Comparison of ENCODE assay signal across 18 cellular contexts in the genomic region with DNA sequence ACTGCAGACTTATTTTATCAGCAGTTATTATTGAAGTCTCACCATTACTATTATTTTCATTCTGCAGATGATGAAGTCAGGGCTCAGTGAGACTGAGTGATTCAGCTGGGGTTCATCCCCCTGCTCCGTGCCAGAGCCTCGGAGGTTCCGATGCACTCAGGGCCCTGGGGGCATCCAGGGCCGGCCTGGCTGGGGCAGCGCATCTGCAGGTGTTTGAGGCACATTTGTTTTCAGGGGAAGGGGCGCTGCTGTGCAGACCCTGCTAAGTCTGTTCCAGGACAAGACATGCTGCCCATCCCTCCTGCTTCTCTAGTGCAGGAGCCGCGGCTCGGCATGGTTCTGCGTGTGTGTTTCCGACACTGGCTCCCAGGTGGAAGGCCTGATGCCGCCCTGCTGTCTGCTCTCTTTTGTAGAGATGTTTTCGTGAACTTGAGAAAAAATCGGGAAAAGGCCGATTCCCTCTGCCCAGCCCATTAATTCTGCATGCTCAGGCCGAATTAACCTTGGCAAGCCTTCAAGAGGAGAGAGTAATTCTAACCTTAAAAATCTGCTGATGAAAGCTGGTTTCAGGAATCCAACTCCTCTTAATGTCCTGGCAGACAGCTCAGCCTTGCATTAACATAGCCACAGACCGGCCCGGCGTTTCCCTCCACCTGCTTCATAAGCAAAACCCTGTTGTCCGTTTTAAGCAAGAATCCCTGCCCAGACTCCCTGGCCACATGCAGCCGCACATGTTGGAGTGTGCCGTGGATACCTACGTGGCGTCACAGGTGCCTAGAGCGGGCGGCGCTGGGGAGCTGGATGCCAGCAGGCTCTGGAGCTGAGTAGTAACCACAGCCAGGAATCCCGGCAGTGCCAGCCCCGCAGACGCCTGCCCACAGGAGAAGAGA.
DNase-seq lines count a peak whose midpoint lies in the region; ATAC-seq and TF ChIP-seq lines count a peak whose summit lies in the region.
"Had no signal": no experiment of that assay in that cellular context is flagged by ENCODE, and none has a peak within 500 bp of the region (broad histone marks: within the 10 kb centered on the region; RNA-seq: fewer than 3 reads in every experiment).

No MANE protein-coding gene starts in this region.

- TF ChIP-seq POLR2A in ovary (IDR thresholded peaks at IDR 0.05) (no peak), tibial nerve (IDR thresholded peaks at IDR 0.05) (no peak)

- no peak for ATAC-seq in GM21825 (IDR thresholded peaks at IDR 0.05; ENCODE audit: unreplicated experiment)

- no peaks in the 10 kb centered on the region for H3K9me3 Mint-ChIP-seq in activated naive CD4-positive, alpha-beta T cell treated with anti-CD3 and anti-CD28 coated beads, Interleukin-2, amount 10 ng/mL, durations not matched to agents 7 days and 5 days
- H3K9me3 Mint-ChIP-seq: activated T-cell treated with anti-CD3 and anti-CD28 coated beads, Interleukin-2, amount 50 U/mL, for 24 hours; endodermal cell; stimulated activated naive CD8-positive, alpha-beta T cell treated with anti-CD3 and anti-CD28 coated beads, Interleukin-15, Interleukin-2, amounts not matched to agents 100 ng/mL and 50 ng/mL, for 24 hours had no signal

- DNase-seq in NCI-H446 treated with DMSO at 0.1 percent for 48 hours (lab: John Stamatoyannopoulos, UW) (peak; percentile 68), fibroblast of gingiva (ENCODE audit: low read depth) (peak; percentile 57), ovary (peak in 4 of 5 donors; percentile 49 to 66 (median 53)), tibial nerve (ENCODE audit: low spot score in 2 of 2) (no peak)
- DNase-seq in activated naive CD4-positive, alpha-beta T cell treated with anti-CD3 and anti-CD28 coated beads, Interleukin-2, amount 10 ng/mL, durations not matched to agents 7 days and 5 days, result no peak
- DNase-seq in activated CD4-positive, alpha-beta T cell treated with anti-CD3 and anti-CD28 coated beads for 4 hours, result no peak
- DNase-seq: activated CD4-positive, CD25-positive, alpha-beta regulatory T cell; activated T-cell treated with anti-CD3 and anti-CD28 coated beads, Interleukin-2, amount 50 U/mL, for 24 hours; GF-D8; MV-4-11; NCI-H2171 treated with DMSO at 0.1 percent for 48 hours; SW 1271 had no signal

- H3K4me1 Mint-ChIP-seq in activated naive CD4-positive, alpha-beta T cell treated with anti-CD3 and anti-CD28 coated beads, Interleukin-2, amount 10 ng/mL, durations not matched to agents 7 days and 5 days, result no peaks in the 10 kb centered on the region

- H3K27ac Mint-ChIP-seq in activated naive CD4-positive, alpha-beta T cell treated with anti-CD3 and anti-CD28 coated beads, Interleukin-2, amount 10 ng/mL, durations not matched to agents 7 days and 5 days, result no peak overlapping the region
- H3K27ac Mint-ChIP-seq: activated T-cell treated with anti-CD3 and anti-CD28 coated beads, Interleukin-2, amount 50 U/mL, for 24 hours; endodermal cell; progenitor cell of endocrine pancreas; stimulated activated naive CD8-positive, alpha-beta T cell treated with anti-CD3 and anti-CD28 coated beads, Interleukin-15, Interleukin-2, amounts not matched to agents 100 ng/mL and 50 ng/mL, for 24 hours had no signal

- peaks cover 28% of the 10 kb centered on the region for H3K4me1 ChIP-seq in BLaER1
- H3K4me1 ChIP-seq in ovary (ENCODE audit: insufficient read depth), result peaks cover 10% of the 10 kb centered on the region
- peaks cover 0 to 33% (median 4%) of the 10 kb centered on the region in 4 donors for H3K4me1 ChIP-seq in tibial nerve
- H3K4me1 ChIP-seq: HAP-1 had no signal

- no peaks in the 10 kb centered on the region for H3K36me3 Mint-ChIP-seq in activated naive CD4-positive, alpha-beta T cell treated with anti-CD3 and anti-CD28 coated beads, Interleukin-2, amount 10 ng/mL, durations not matched to agents 7 days and 5 days

- no peaks in the 10 kb centered on the region for H3K27me3 ChIP-seq in BLaER1
- H3K27me3 ChIP-seq in ovary, result no peaks in the 10 kb centered on the region
- no peaks in the 10 kb centered on the region for H3K27me3 ChIP-seq in tibial nerve

- no peak for TF ChIP-seq EP300 in ovary (IDR thresholded peaks at IDR 0.05)
- TF ChIP-seq EP300 in tibial nerve (IDR thresholded peaks at IDR 0.05), result no peak

- no peaks in the 10 kb centered on the region for H3K36me3 ChIP-seq in BLaER1
- H3K36me3 ChIP-seq in ovary, result no peaks in the 10 kb centered on the region
- H3K36me3 ChIP-seq in tibial nerve, result no peaks in the 10 kb centered on the region
- H3K36me3 ChIP-seq: HAP-1 had no signal

- CTCF ChIA-PET in activated naive CD4-positive, alpha-beta T cell treated with anti-CD3 and anti-CD28 coated beads, Interleukin-2, amount 10 ng/mL, durations not matched to agents 7 days and 5 days (lab: Charles Lee), result interaction anchor here (0.7 kb wide), 1 partner anchor 235 kb away, joined by 3 read pairs; no protein-coding TSS in a partner anchor

- no peaks in the 10 kb centered on the region for H4K20me1 ChIP-seq in BLaER1

- H3K4me2 ChIP-seq in BLaER1, result peak overlapping the region; percentile 61

- H3K27ac ChIP-seq in BLaER1 (no peak overlapping the region), ovary (no peak overlapping the region), tibial nerve (peak overlapping the region in 1 of 4 donors; percentile 43)

- TF ChIP-seq CTCF in ovary (IDR thresholded peaks at IDR 0.05), result no peak
- no peak for TF ChIP-seq CTCF in tibial nerve (IDR thresholded peaks at IDR 0.05)

- H3K27me3 Mint-ChIP-seq in activated naive CD4-positive, alpha-beta T cell treated with anti-CD3 and anti-CD28 coated beads, Interleukin-2, amount 10 ng/mL, durations not matched to agents 7 days and 5 days, result peaks cover 12% of the 10 kb centered on the region
- H3K27me3 Mint-ChIP-seq: stimulated activated naive CD8-positive, alpha-beta T cell treated with anti-CD3 and anti-CD28 coated beads, Interleukin-15, Interleukin-2, amounts not matched to agents 100 ng/mL and 50 ng/mL, for 24 hours had no signal

- H3K9me3 ChIP-seq in BLaER1 (no peaks in the 10 kb centered on the region), ovary (no peaks in the 10 kb centered on the region), tibial nerve (no peaks in the 10 kb centered on the region)
- H3K9me3 ChIP-seq: HAP-1 had no signal

- H3K4me3 Mint-ChIP-seq in activated naive CD4-positive, alpha-beta T cell treated with anti-CD3 and anti-CD28 coated beads, Interleukin-2, amount 10 ng/mL, durations not matched to agents 7 days and 5 days, result no peak overlapping the region
- H3K4me3 Mint-ChIP-seq: activated T-cell treated with anti-CD3 and anti-CD28 coated beads, Interleukin-2, amount 50 U/mL, for 24 hours; endodermal cell; stimulated activated naive CD8-positive, alpha-beta T cell treated with anti-CD3 and anti-CD28 coated beads, Interleukin-15, Interleukin-2, amounts not matched to agents 100 ng/mL and 50 ng/mL, for 24 hours had no signal

- 15 to 22% (median 18%) methylated on average over 30 of the region's 30 CpGs for WGBS in ovary, 3 donors
- WGBS in tibial nerve, 2 donors, result 54 to 66% methylated on average over 28 to 30 of the region's 30 CpGs

- H3K4me3 ChIP-seq in BLaER1 (no peak overlapping the region), ovary (no peak overlapping the region), tibial nerve (no peak overlapping the region)
- H3K4me3 ChIP-seq: HAP-1 had no signal

- intact Hi-C loops in ovary (cut with DNase I), result loop anchor here in 1 of 4 donors (10.0 kb wide), 1 partner anchor 180 kb away; no protein-coding TSS in a partner anchor

- no peak overlapping the region for H3K9ac ChIP-seq in BLaER1

Comparison
In these comparisons a context has a peak if more than half of its experiments do, and no peak if none do; other contexts are left out.
1. DNase-seq: peak in NCI-H446 treated with DMSO at 0.1 percent for 48 hours (single experiment), fibroblast of gingiva (single experiment) and ovary (4 of 5); none in activated naive CD4-positive, alpha-beta T cell treated with anti-CD3 and anti-CD28 coated beads, Interleukin-2, amount 10 ng/mL, durations not matched to agents 7 days and 5 days (single experiment), tibial nerve (0 of 2) and activated CD4-positive, alpha-beta T cell treated with anti-CD3 and anti-CD28 coated beads for 4 hours (0 of 2).